In the genomic region with DNA sequence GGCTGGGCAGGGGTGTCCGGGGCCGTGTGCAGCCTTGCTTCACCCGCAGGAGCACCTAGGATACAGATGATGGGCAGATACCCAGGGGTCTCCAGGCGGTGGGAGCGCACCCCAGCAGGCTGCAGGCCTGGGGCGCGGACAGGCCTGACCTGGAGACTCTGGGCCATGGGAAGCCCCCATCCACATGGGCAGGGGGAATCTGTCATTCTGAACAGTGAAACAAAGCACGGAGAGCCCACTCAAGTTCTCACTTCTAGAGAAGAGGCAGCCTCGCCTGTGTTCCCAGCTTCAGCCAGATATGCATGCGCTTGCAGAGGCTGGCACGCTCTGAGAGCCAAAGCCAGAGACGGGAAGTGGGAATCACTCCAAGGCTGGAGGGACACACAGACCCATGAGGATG, we compare ENCODE assay signal across 24 cellular contexts.
DNase-seq lines count a peak whose midpoint lies in the region; ATAC-seq lines count a peak whose summit lies in the region.
"Had no signal": no experiment of that assay in that cellular context is flagged by ENCODE, and none has a peak within 500 bp of the region (broad histone marks: within the 10 kb centered on the region; RNA-seq: fewer than 3 reads in every experiment).

No MANE protein-coding gene starts in this region.

- no peak overlapping the region for H2BK120ac ChIP-seq in neuronal stem cell (ENCODE audit: low read depth, low read length)

- H3K27me3 ChIP-seq in right cardiac atrium (ENCODE audit: control insufficient read depth, insufficient read depth), result no peaks in the 10 kb centered on the region
- H3K27me3 ChIP-seq in neuronal stem cell (ENCODE audit: control insufficient read depth in 3 of 3, insufficient read depth in 3 of 3, low read depth in 1 of 3, low read length in 3 of 3), result no peaks in the 10 kb centered on the region
- H3K27me3 ChIP-seq: BE2C, BLaER1 had no signal

- H4K8ac ChIP-seq in neuronal stem cell (ENCODE audit: low read depth, low read length), result no peak overlapping the region

- H3K9ac ChIP-seq in neuronal stem cell (ENCODE audit: low read depth, low read length, poor library complexity), result no peak overlapping the region
- H3K9ac ChIP-seq: BLaER1 had no signal

- no peak overlapping the region for H4K91ac ChIP-seq in neuronal stem cell (ENCODE audit: low read depth, low read length, poor library complexity)

- H3K4me2 ChIP-seq in neuronal stem cell (ENCODE audit: insufficient read depth, low read length, poor library complexity, severe bottlenecking), result no peak overlapping the region
- H3K4me2 ChIP-seq: BLaER1 had no signal

- H3K27ac ChIP-seq in right cardiac atrium (ENCODE audit: low read length) (no peak overlapping the region), neuronal stem cell (replicated peaks; ENCODE audit: low read length) (no peak overlapping the region)
- H3K27ac ChIP-seq: BLaER1 had no signal

- H2BK12ac ChIP-seq in neuronal stem cell (ENCODE audit: low read length), result no peak overlapping the region

- H3K4me3 ChIP-seq in right cardiac atrium (ENCODE audit: low read length) (no peak overlapping the region), neuronal stem cell (ENCODE audit: low read length in 2 of 2) (peak overlapping the region in 1 of 2 donors; percentile 56)
- H3K4me3 ChIP-seq: BLaER1, GM12878 had no signal

- WGBS in right cardiac atrium, result 93% methylated on average over 12 of the region's 12 CpGs
- no CpG with 5 or more reads among the region's 12 CpGs for WGBS in neuronal stem cell (ENCODE audit: extremely low coverage in 2 of 2, insufficient read length in 2 of 2, insufficient replicate concordance in 1 of 2), 2 donors

- H2BK15ac ChIP-seq in neuronal stem cell (ENCODE audit: low read length), result peak overlapping the region; percentile 67

- H3K36me3 ChIP-seq in neuronal stem cell (replicated peaks in 1 of 2; ENCODE audit: control insufficient read depth in 2 of 2, insufficient read depth in 2 of 2, low read length in 2 of 2), result no peaks in the 10 kb centered on the region
- H3K36me3 ChIP-seq: BE2C, BLaER1 had no signal

- H3K9me3 ChIP-seq in right cardiac atrium (ENCODE audit: control insufficient read depth, low read length) (no peaks in the 10 kb centered on the region), neuronal stem cell (replicated peaks in 1 of 2; ENCODE audit: control insufficient read depth in 2 of 2, insufficient read depth in 1 of 2, low read depth in 1 of 2, low read length in 2 of 2) (peaks cover 0 to 3% of the 10 kb centered on the region in 2 donors)

- H3K14ac ChIP-seq in neuronal stem cell (ENCODE audit: low read length), result peak overlapping the region; percentile 75

- H3K18ac ChIP-seq in neuronal stem cell (ENCODE audit: low read length), result no peak overlapping the region

- no peak for ATAC-seq in right cardiac atrium
- ATAC-seq: GM12878 had no signal

- no peak overlapping the region for H2AK5ac ChIP-seq in neuronal stem cell (ENCODE audit: low read depth, low read length)

- DNase-seq in cardiac septum (ENCODE audit: low spot score) (peak; percentile 26), right cardiac atrium (no peak), iPS-NIHi11 (ENCODE audit: low spot score) (peak; percentile 4), neuronal stem cell (ENCODE audit: low spot score) (no peak), HK-2 (ENCODE audit: unreplicated experiment) (no peak), NCI-H2171 treated with DMSO at 0.1 percent for 48 hours (lab: John Stamatoyannopoulos, UW) (no peak), SHP77 treated with DMSO at 0.1 percent for 48 hours (lab: John Stamatoyannopoulos, UW) (no peak)
- DNase-seq: 8988T; ACHN; BE2C; C1 segment of cervical spinal cord; CD4-positive, alpha-beta memory T cell; CD4-positive, CD25-positive, alpha-beta regulatory T cell; CD8-positive, alpha-beta memory T cell; COR-L47; DMS 273 treated with DMSO at 0.1 percent for 48 hours; DMS153; DMS53; DMS79; DND-41; EL; GDM1 had no signal

- H3K4ac ChIP-seq in neuronal stem cell (ENCODE audit: low read length), result no peak overlapping the region

- H3K23ac ChIP-seq in neuronal stem cell (ENCODE audit: low read depth, low read length, poor library complexity), result peak overlapping the region; percentile 85

- no peaks in the 10 kb centered on the region for H3K79me1 ChIP-seq in neuronal stem cell (ENCODE audit: low read depth, low read length)

- intact Hi-C loops in cardiac septum (cut with DNase I) (no loop called here), right cardiac atrium (cut with DNase I) (no loop called here)

- H3K4me1 ChIP-seq in right cardiac atrium (ENCODE audit: control insufficient read depth, insufficient read depth, low read length) (no peaks in the 10 kb centered on the region), neuronal stem cell (ENCODE audit: control insufficient read depth in 2 of 2, insufficient read depth in 1 of 2, low read depth in 1 of 2, low read length in 2 of 2) (peaks cover 0 to 1% of the 10 kb centered on the region in 2 donors)
- H3K4me1 ChIP-seq: BE2C, BLaER1 had no signal

- H2BK5ac ChIP-seq in neuronal stem cell (ENCODE audit: low read length), result no peak overlapping the region

- no peak overlapping the region for H2AFZ ChIP-seq in neuronal stem cell (ENCODE audit: low read length)

Comparison
In these comparisons a context has a peak if more than half of its experiments do, and no peak if none do; other contexts are left out.
1. DNase-seq: peak in cardiac septum (single experiment) and iPS-NIHi11 (single experiment); none in right cardiac atrium (0 of 3), neuronal stem cell (single experiment), HK-2 (single experiment), NCI-H2171 treated with DMSO at 0.1 percent for 48 hours (single experiment) and SHP77 treated with DMSO at 0.1 percent for 48 hours (single experiment).